Comparison of ENCODE assay signal across 34 cellular contexts in the genomic region with DNA sequence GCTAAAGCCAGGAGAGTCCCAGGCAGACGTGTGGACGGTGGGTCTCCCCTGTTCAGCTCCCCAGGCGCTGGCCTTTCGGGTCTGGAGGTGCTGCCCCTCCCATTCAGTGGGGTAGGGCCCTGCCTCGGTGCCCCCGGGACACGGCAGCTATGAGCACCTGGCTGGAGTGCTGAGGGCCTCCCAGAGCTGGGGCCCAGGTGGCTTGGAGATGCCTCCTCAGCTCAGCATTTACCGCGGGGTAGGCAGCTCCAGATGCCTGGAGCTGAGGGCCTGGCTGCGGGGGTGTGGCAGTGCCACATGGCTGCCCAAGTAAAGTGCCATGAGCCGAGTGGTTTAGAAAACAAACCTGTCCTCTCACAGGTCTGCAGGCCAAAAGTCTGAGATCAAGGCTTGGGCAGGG.
"Had no signal": no experiment of that assay in that cellular context is flagged by ENCODE, and none has a peak within 500 bp of the region (broad histone marks: within the 10 kb centered on the region; RNA-seq: fewer than 3 reads in every experiment).

No MANE protein-coding gene starts in this region.

- H3K27me3 ChIP-seq: body of pancreas had no signal

- H3K4me3 Mint-ChIP-seq: activated B cell treated with CpG ODN at 0.5 μM for 24 hours; activated CD4-positive, alpha-beta T cell treated with anti-CD3 and anti-CD28 coated beads, Interleukin-2, amount 10 ng/mL, durations not matched to agents 24 days and 14 days; activated CD8-positive, alpha-beta T cell treated with anti-CD3 and anti-CD28 coated beads for 36 hours; activated naive CD8-positive, alpha-beta T cell treated with anti-CD3 and anti-CD28 coated beads for 36 hours; activated T-cell treated with anti-CD3 and anti-CD28 coated beads, Interleukin-2, amount 50 U/mL, for 4 hours; activated T-cell treated with anti-CD3 and anti-CD28 coated beads, Interleukin-2, amount 50 U/mL, for 72 hours; activated T-helper 1 cell treated with anti-CD3 and anti-CD28 coated beads, Interleukin-12 subunit alpha, Interleukin-12 subunit beta, Interleukin-2, Interleukin-4 antibody, amounts not matched to agents 30 ng/mL and 10 ng/mL and 1 ng/mL, durations not matched to agents 14 hours and 24 hours and 36 hours; activated T-helper 17 cell treated with anti-CD3 and anti-CD28 coated beads, Interleukin-2, amount 50 U/mL, for 72 hours; T-helper 1 cell treated with Interleukin-12 subunit alpha and Interleukin-12 subunit beta and Interleukin-4 antibody, amounts not matched to agents 30 μg/mL and 1 μg/mL, for 36 hours; T-helper 2 cell treated with Interferon-gamma antibody and Interleukin-4, amounts not matched to agents 5 μg/mL and 100 μg/mL, for 36 hours had no signal

- DNase-seq: activated B cell treated with CpG ODN at 0.5 μM for 24 hours; activated CD4-positive, alpha-beta T cell treated with anti-CD3 and anti-CD28 coated beads for 4 hours; activated CD4-positive, alpha-beta T cell treated with anti-CD3 and anti-CD28 coated beads, Interleukin-2, amount 10 ng/mL, durations not matched to agents 24 days and 14 days; activated CD4-positive, alpha-beta T cell treated with anti-CD3 and anti-CD28 coated beads, Interleukin-2, amount 50 U/mL, for 1 hour; activated CD4-positive, alpha-beta T cell treated with anti-CD3 and anti-CD28 coated beads, Interleukin-2, amount 50 U/mL, for 4 hours; activated CD4-positive, CD25-positive, alpha-beta regulatory T cell treated with anti-CD3 and anti-CD28 coated beads, Interleukin-2, amount 50 U/mL, for 72 hours; activated CD8-positive, alpha-beta memory T cell treated with anti-CD3 and anti-CD28 coated beads, Interleukin-2, amount 50 U/mL, for 4 hours; activated CD8-positive, alpha-beta T cell treated with anti-CD3 and anti-CD28 coated beads for 36 hours; activated effector memory CD4-positive, alpha-beta T cell treated with anti-CD3 and anti-CD28 coated beads, Interleukin-2, amount 50 U/mL, for 16 hours; activated gamma-delta T cell treated with Interleukin-2 at 50 U/mL for 16 hours; activated naive CD4-positive, alpha-beta T cell; activated naive CD4-positive, alpha-beta T cell treated with anti-CD3 and anti-CD28 coated beads, Interleukin-2, amount 50 U/mL, for 16 hours; activated naive CD8-positive, alpha-beta T cell treated with anti-CD3 and anti-CD28 coated beads for 36 hours; activated T-cell treated with anti-CD3 and anti-CD28 coated beads for 4 hours; activated T-cell treated with anti-CD3 and anti-CD28 coated beads, Interleukin-2, amount 50 U/mL, for 1 hour; activated T-cell treated with anti-CD3 and anti-CD28 coated beads, Interleukin-2, amount 50 U/mL, for 4 hours; activated T-cell treated with anti-CD3 and anti-CD28 coated beads, Interleukin-2, amount 50 U/mL, for 72 hours; adrenal gland; amniotic stem cell; aorta; body of pancreas; brain microvascular endothelial cell; central memory CD4-positive, alpha-beta T cell; SW 1271; T-helper 1 cell; T-helper 2 cell; T-helper 9 cell had no signal

- H3K27ac Mint-ChIP-seq: activated B cell treated with CpG ODN at 0.5 μM for 24 hours; activated CD4-positive, alpha-beta T cell treated with anti-CD3 and anti-CD28 coated beads, Interleukin-2, amount 10 ng/mL, durations not matched to agents 24 days and 14 days; activated CD8-positive, alpha-beta T cell treated with anti-CD3 and anti-CD28 coated beads for 36 hours; activated naive CD8-positive, alpha-beta T cell treated with anti-CD3 and anti-CD28 coated beads for 36 hours; activated T-cell treated with anti-CD3 and anti-CD28 coated beads, Interleukin-2, amount 50 U/mL, for 72 hours; activated T-helper 1 cell treated with anti-CD3 and anti-CD28 coated beads, Interleukin-12 subunit alpha, Interleukin-12 subunit beta, Interleukin-2, Interleukin-4 antibody, amounts not matched to agents 30 ng/mL and 10 ng/mL and 1 ng/mL, durations not matched to agents 14 hours and 24 hours and 36 hours; activated T-helper 17 cell treated with anti-CD3 and anti-CD28 coated beads, Interleukin-2, amount 50 U/mL, for 72 hours; T-helper 1 cell treated with Interleukin-12 subunit alpha and Interleukin-12 subunit beta and Interleukin-4 antibody, amounts not matched to agents 30 μg/mL and 1 μg/mL, for 36 hours; T-helper 2 cell treated with Interferon-gamma antibody and Interleukin-4, amounts not matched to agents 5 μg/mL and 100 μg/mL, for 36 hours had no signal

- H3K36me3 Mint-ChIP-seq: activated naive CD4-positive, alpha-beta T cell treated with anti-CD3 and anti-CD28 coated beads, Interleukin-2, amount 50 U/mL, for 72 hours had no signal

- H3K27ac ChIP-seq: adrenal gland, body of pancreas, brain microvascular endothelial cell, breast epithelium, VCaP had no signal

- H3K9me3 ChIP-seq: adrenal gland, body of pancreas had no signal

- H3K4me1 ChIP-seq: body of pancreas, breast epithelium had no signal

- H3K9me3 Mint-ChIP-seq: activated B cell treated with CpG ODN at 0.5 μM for 24 hours; activated CD4-positive, alpha-beta T cell treated with anti-CD3 and anti-CD28 coated beads, Interleukin-2, amount 10 ng/mL, durations not matched to agents 24 days and 14 days; activated CD8-positive, alpha-beta T cell treated with anti-CD3 and anti-CD28 coated beads for 36 hours; activated naive CD4-positive, alpha-beta T cell treated with anti-CD3 and anti-CD28 coated beads, Interleukin-2, amount 50 U/mL, for 72 hours; activated T-cell treated with anti-CD3 and anti-CD28 coated beads, Interleukin-2, amount 50 U/mL, for 4 hours; activated T-cell treated with anti-CD3 and anti-CD28 coated beads, Interleukin-2, amount 50 U/mL, for 72 hours; activated T-helper 1 cell treated with anti-CD3 and anti-CD28 coated beads, Interleukin-12 subunit alpha, Interleukin-12 subunit beta, Interleukin-2, Interleukin-4 antibody, amounts not matched to agents 30 ng/mL and 10 ng/mL and 1 ng/mL, durations not matched to agents 14 hours and 24 hours and 36 hours; activated T-helper 17 cell treated with anti-CD3 and anti-CD28 coated beads, Interleukin-2, amount 50 U/mL, for 72 hours; T-helper 1 cell treated with Interleukin-12 subunit alpha and Interleukin-12 subunit beta and Interleukin-4 antibody, amounts not matched to agents 30 μg/mL and 1 μg/mL, for 36 hours; T-helper 2 cell treated with Interferon-gamma antibody and Interleukin-4, amounts not matched to agents 5 μg/mL and 100 μg/mL, for 36 hours had no signal

- H3K36me3 ChIP-seq: adrenal gland, brain microvascular endothelial cell, breast epithelium had no signal

- H3K4me1 Mint-ChIP-seq: activated B cell treated with CpG ODN at 0.5 μM for 24 hours had no signal

- H3K4me3 ChIP-seq: adrenal gland, body of pancreas, breast epithelium had no signal

- H3K27me3 Mint-ChIP-seq: activated naive CD8-positive, alpha-beta T cell treated with anti-CD3 and anti-CD28 coated beads for 36 hours; activated T-helper 17 cell treated with anti-CD3 and anti-CD28 coated beads, Interleukin-2, amount 50 U/mL, for 72 hours had no signal
